Comparison of ENCODE assay signal across 8 cellular contexts in genomic region chr14:21924479-21924878, GRCh38.
DNase-seq lines count a peak whose midpoint lies in the region; ATAC-seq and TF ChIP-seq lines count a peak whose summit lies in the region.

No MANE protein-coding gene starts in this region.

- DNase-seq in activated T-cell treated with anti-CD3 and anti-CD28 coated beads for 4 hours: peak; percentile 35
- peak; percentile 60 for DNase-seq in stimulated activated CD4-positive, alpha-beta T cell treated with anti-CD3 and anti-CD28 coated beads, Interleukin-15, amount 100 ng/mL, for 24 hours
- DNase-seq in NCI-H226: no peak
- no peak for DNase-seq in MG63
- DNase-seq in nephron progenitor cell: no peak
- DNase-seq in NCI-H2029 (lab: John Stamatoyannopoulos, UW): no peak

- H3K27me3 Mint-ChIP-seq in nephron progenitor cell (ENCODE audit: low read depth, poor library complexity): peaks cover 23% of the 10 kb centered on the region

- no peak overlapping the region for H3K27ac Mint-ChIP-seq in nephron progenitor cell

- ATAC-seq in GM19025 (IDR thresholded peaks at IDR 0.05; ENCODE audit: low read depth, unreplicated experiment): peak; percentile 64
- peak; percentile 96 for ATAC-seq in HG03354 (IDR thresholded peaks at IDR 0.05; ENCODE audit: poor library complexity, severe bottlenecking, unreplicated experiment)

- H3K36me3 ChIP-seq in MG63: no peaks in the 10 kb centered on the region

- no peaks in the 10 kb centered on the region for H3K4me1 Mint-ChIP-seq in nephron progenitor cell

- no peaks in the 10 kb centered on the region for H3K9me3 Mint-ChIP-seq in nephron progenitor cell

- TF ChIP-seq CTCF in nephron progenitor cell (IDR thresholded peaks at IDR 0.05): no peak

- no peak overlapping the region for H3K4me3 Mint-ChIP-seq in nephron progenitor cell

- H3K9me3 ChIP-seq in MG63: no peaks in the 10 kb centered on the region

- no peaks in the 10 kb centered on the region for H3K36me3 Mint-ChIP-seq in nephron progenitor cell (ENCODE audit: low read depth)

- no peak overlapping the region for H3K4me3 ChIP-seq in MG63

- H3K27me3 ChIP-seq in MG63: no peaks in the 10 kb centered on the region

Comparison
In these comparisons a context has a peak if more than half of its experiments do, and no peak if none do; other contexts are left out.
1. DNase-seq: peak in activated T-cell treated with anti-CD3 and anti-CD28 coated beads for 4 hours (single experiment) and stimulated activated CD4-positive, alpha-beta T cell treated with anti-CD3 and anti-CD28 coated beads, Interleukin-15, amount 100 ng/mL, for 24 hours (single experiment); none in NCI-H226 (single experiment), MG63 (single experiment), nephron progenitor cell (single experiment) and NCI-H2029 (single experiment).